10 cellular contexts compared by ENCODE assay signal in the genomic region with DNA sequence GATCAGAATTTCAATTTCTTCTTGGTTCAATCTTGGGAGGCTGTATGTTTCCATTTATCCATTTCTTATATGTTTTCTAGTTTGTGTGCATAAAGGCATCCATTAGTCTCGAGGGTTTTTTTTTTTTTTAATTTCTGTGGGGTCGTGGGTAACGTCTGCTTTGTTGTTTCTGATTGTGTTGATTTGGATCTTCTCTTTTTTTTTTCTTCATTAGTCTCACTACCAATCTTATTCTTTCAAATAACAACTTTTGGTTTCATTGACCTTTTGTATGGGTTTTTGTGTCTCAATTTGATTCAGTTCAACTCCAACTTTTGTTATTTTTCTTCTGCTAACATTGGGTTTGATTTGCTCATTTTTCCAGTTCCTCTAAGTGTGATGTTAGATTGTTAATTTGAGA.
"Had no signal": no experiment of that assay in that cellular context is flagged by ENCODE, and none has a peak within 500 bp of the region (broad histone marks: within the 10 kb centered on the region; RNA-seq: fewer than 3 reads in every experiment).

No MANE protein-coding gene starts in this region.

- H3K9me3 ChIP-seq: neutrophil, suprapubic skin had no signal

- H3K4me1 ChIP-seq: suprapubic skin had no signal

- H3K4me3 Mint-ChIP-seq: activated naive CD4-positive, alpha-beta T cell treated with anti-CD3 and anti-CD28 coated beads, Interleukin-2, amount 50 U/mL, for 24 hours; type B pancreatic cell had no signal

- H3K27me3 Mint-ChIP-seq: activated naive CD4-positive, alpha-beta T cell treated with anti-CD3 and anti-CD28 coated beads, Interleukin-2, amount 50 U/mL, for 24 hours; type B pancreatic cell had no signal

- H3K9me3 Mint-ChIP-seq: type B pancreatic cell had no signal

- H3K27ac ChIP-seq: brain microvascular endothelial cell, skin epidermis, suprapubic skin had no signal

- H3K36me3 Mint-ChIP-seq: type B pancreatic cell had no signal

- DNase-seq: activated CD4-positive, CD25-positive, alpha-beta regulatory T cell treated with anti-CD3 and anti-CD28 coated beads, Interleukin-2, amount 50 U/mL, for 72 hours; brain microvascular endothelial cell; hippocampal formation; posterior cingulate gyrus; SHP77 had no signal

- H3K4me3 ChIP-seq: skin epidermis, suprapubic skin had no signal

- H3K36me3 ChIP-seq: brain microvascular endothelial cell, suprapubic skin had no signal

- H3K27ac Mint-ChIP-seq: activated naive CD4-positive, alpha-beta T cell treated with anti-CD3 and anti-CD28 coated beads, Interleukin-2, amount 50 U/mL, for 24 hours; type B pancreatic cell had no signal

- H3K27me3 ChIP-seq: brain microvascular endothelial cell, neutrophil, suprapubic skin had no signal
